ENCODE assay signal across 1 cellular context in genomic region chr1:84254703-84255238, GRCh38.
TF ChIP-seq lines count a peak whose summit lies in the region.

No MANE protein-coding gene starts in this region.

TF ChIP-seq in GM23338, 12 proteins besides CTCF, POLR2A, EP300 and RAD21 (continued from another document):
- TF ChIP-seq REST (IDR thresholded peaks at IDR 0.05; ENCODE audit: unreplicated experiment) = no peak
- TF ChIP-seq ZNF114 (CRISPR knock-in tag; IDR thresholded peaks at IDR 0.05) = no peak
- no peak for TF ChIP-seq ETS1 (IDR thresholded peaks at IDR 0.05)
- no peak for TF ChIP-seq EZH2phosphoT487 (IDR thresholded peaks at IDR 0.05; ENCODE audit: unreplicated experiment)
- no peak for TF ChIP-seq EZH2 (IDR thresholded peaks at IDR 0.05; ENCODE audit: low read depth, unreplicated experiment)
- TF ChIP-seq JUNB (IDR thresholded peaks at IDR 0.05; ENCODE audit: unreplicated experiment) = no peak
- no peak for TF ChIP-seq STAT1 (IDR thresholded peaks at IDR 0.05; ENCODE audit: unreplicated experiment)
- TF ChIP-seq POLR2AphosphoS5 (IDR thresholded peaks at IDR 0.05; ENCODE audit: low read depth) = no peak
- TF ChIP-seq ZNF331 (CRISPR knock-in tag; IDR thresholded peaks at IDR 0.05; ENCODE audit: low read depth) = no peak
